28 cellular contexts compared by ENCODE assay signal in the genomic region with DNA sequence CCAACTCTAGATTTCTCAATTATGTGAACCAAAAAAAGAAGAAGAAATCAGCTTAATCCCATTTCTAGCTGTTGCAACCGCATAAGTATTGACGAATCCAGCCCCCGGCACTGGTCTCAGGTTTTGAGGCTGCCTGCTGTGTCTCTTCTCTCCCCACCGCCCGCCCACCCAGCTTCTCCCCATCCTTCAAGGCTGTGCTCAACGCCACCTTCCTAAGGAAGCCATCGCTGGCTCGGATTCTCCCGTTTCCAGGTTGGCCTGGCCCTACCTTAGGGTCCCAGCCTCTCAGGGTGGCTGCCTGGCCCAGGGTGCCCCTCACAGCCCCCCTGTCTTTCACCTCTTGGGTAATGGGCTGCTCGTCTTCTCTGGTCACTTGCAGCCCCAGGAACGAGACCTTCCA.
"Had no signal": no experiment of that assay in that cellular context is flagged by ENCODE, and none has a peak within 500 bp of the region (broad histone marks: within the 10 kb centered on the region; RNA-seq: fewer than 3 reads in every experiment).

No MANE protein-coding gene starts in this region.

- FAIRE-seq: astrocyte, TTC549 had no signal

- H3K4me1 ChIP-seq: body of pancreas, breast epithelium had no signal

- H3K27me3 ChIP-seq: body of pancreas, brain microvascular endothelial cell had no signal

- ATAC-seq: activated CD8-positive, alpha-beta T cell treated with anti-CD3 and anti-CD28 coated beads for 36 hours; activated naive CD8-positive, alpha-beta T cell treated with anti-CD3 and anti-CD28 coated beads, Interleukin-2, amount 50 U/mL, for 24 hours; body of pancreas had no signal

- H3K9me3 ChIP-seq: body of pancreas, breast epithelium had no signal

- H3K36me3 ChIP-seq: brain microvascular endothelial cell, breast epithelium had no signal

- H3K27ac ChIP-seq: body of pancreas, brain microvascular endothelial cell, breast epithelium, VCaP had no signal

- DNase-seq: activated B cell treated with CpG ODN at 0.5 μM for 24 hours; activated CD4-positive, alpha-beta memory T cell treated with anti-CD3 and anti-CD28 coated beads for 36 hours; activated CD4-positive, alpha-beta T cell treated with anti-CD3 and anti-CD28 coated beads for 4 hours; activated CD4-positive, alpha-beta T cell treated with anti-CD3 and anti-CD28 coated beads, Interleukin-2, amount 10 ng/mL, durations not matched to agents 24 days and 14 days; activated CD4-positive, alpha-beta T cell treated with anti-CD3 and anti-CD28 coated beads, Interleukin-2, amount 50 U/mL, for 1 hour; activated CD4-positive, alpha-beta T cell treated with anti-CD3 and anti-CD28 coated beads, Interleukin-2, amount 50 U/mL, for 4 hours; activated CD4-positive, CD25-positive, alpha-beta regulatory T cell treated with anti-CD3 and anti-CD28 coated beads, Interleukin-2, amount 50 U/mL, for 72 hours; activated CD8-positive, alpha-beta memory T cell treated with anti-CD3 and anti-CD28 coated beads, Interleukin-2, amount 50 U/mL, for 4 hours; activated CD8-positive, alpha-beta T cell treated with anti-CD3 and anti-CD28 coated beads for 36 hours; activated effector memory CD4-positive, alpha-beta T cell treated with Interleukin-2 at 50 U/mL for 16 hours; activated gamma-delta T cell; activated naive CD4-positive, alpha-beta T cell treated with anti-CD3 and anti-CD28 coated beads, Interleukin-2, amount 10 ng/mL, durations not matched to agents 7 days and 5 days; activated naive CD4-positive, alpha-beta T cell treated with Interleukin-2 at 50 U/mL for 16 hours; activated naive CD8-positive, alpha-beta T cell treated with anti-CD3 and anti-CD28 coated beads, Interleukin-2, amount 10 ng/mL, durations not matched to agents 7 days and 5 days; activated naive CD8-positive, alpha-beta T cell treated with anti-CD3 and anti-CD28 coated beads, Interleukin-2, amount 50 U/mL, for 24 hours; activated T-cell treated with anti-CD3 and anti-CD28 coated beads for 4 hours; activated T-cell treated with anti-CD3 and anti-CD28 coated beads, Interleukin-2, amount 50 U/mL, for 24 hours; activated T-cell treated with anti-CD3 and anti-CD28 coated beads, Interleukin-2, amount 50 U/mL, for 48 hours; body of pancreas; brain microvascular endothelial cell; central memory CD4-positive, alpha-beta T cell; T-helper 1 cell; T-helper 2 cell; T-helper 9 cell had no signal

- H3K4me3 ChIP-seq: body of pancreas, breast epithelium had no signal
